In the genomic region with DNA sequence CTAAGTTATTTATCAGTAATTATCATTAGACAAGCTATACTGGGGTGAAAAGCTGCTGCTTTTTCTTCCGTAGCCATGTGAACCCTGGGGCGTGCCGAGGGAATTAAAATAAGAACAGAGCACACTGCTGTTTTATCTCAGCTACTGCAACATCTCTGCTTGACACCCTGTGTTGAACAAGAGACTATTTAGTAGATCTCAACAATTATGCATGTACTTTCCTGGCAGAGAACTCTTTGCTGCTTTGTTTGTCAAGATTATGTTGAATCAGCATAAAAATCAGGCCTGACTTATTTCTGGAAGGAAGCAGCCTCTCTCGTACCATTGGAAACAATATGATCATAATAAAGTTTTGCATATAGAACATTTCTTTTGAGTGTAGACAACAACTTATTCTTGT, we compare ENCODE assay signal across 1 cellular context.
A peak's percentile ranks its signal among the peaks of the same experiment; 100 is the strongest.
TF ChIP-seq lines count a peak whose summit lies in the region.

No MANE protein-coding gene starts in this region.

TF ChIP-seq in H1, 55 proteins besides CTCF, POLR2A, EP300 and RAD21 (continued from another document):
- TF ChIP-seq, protein P1, sequence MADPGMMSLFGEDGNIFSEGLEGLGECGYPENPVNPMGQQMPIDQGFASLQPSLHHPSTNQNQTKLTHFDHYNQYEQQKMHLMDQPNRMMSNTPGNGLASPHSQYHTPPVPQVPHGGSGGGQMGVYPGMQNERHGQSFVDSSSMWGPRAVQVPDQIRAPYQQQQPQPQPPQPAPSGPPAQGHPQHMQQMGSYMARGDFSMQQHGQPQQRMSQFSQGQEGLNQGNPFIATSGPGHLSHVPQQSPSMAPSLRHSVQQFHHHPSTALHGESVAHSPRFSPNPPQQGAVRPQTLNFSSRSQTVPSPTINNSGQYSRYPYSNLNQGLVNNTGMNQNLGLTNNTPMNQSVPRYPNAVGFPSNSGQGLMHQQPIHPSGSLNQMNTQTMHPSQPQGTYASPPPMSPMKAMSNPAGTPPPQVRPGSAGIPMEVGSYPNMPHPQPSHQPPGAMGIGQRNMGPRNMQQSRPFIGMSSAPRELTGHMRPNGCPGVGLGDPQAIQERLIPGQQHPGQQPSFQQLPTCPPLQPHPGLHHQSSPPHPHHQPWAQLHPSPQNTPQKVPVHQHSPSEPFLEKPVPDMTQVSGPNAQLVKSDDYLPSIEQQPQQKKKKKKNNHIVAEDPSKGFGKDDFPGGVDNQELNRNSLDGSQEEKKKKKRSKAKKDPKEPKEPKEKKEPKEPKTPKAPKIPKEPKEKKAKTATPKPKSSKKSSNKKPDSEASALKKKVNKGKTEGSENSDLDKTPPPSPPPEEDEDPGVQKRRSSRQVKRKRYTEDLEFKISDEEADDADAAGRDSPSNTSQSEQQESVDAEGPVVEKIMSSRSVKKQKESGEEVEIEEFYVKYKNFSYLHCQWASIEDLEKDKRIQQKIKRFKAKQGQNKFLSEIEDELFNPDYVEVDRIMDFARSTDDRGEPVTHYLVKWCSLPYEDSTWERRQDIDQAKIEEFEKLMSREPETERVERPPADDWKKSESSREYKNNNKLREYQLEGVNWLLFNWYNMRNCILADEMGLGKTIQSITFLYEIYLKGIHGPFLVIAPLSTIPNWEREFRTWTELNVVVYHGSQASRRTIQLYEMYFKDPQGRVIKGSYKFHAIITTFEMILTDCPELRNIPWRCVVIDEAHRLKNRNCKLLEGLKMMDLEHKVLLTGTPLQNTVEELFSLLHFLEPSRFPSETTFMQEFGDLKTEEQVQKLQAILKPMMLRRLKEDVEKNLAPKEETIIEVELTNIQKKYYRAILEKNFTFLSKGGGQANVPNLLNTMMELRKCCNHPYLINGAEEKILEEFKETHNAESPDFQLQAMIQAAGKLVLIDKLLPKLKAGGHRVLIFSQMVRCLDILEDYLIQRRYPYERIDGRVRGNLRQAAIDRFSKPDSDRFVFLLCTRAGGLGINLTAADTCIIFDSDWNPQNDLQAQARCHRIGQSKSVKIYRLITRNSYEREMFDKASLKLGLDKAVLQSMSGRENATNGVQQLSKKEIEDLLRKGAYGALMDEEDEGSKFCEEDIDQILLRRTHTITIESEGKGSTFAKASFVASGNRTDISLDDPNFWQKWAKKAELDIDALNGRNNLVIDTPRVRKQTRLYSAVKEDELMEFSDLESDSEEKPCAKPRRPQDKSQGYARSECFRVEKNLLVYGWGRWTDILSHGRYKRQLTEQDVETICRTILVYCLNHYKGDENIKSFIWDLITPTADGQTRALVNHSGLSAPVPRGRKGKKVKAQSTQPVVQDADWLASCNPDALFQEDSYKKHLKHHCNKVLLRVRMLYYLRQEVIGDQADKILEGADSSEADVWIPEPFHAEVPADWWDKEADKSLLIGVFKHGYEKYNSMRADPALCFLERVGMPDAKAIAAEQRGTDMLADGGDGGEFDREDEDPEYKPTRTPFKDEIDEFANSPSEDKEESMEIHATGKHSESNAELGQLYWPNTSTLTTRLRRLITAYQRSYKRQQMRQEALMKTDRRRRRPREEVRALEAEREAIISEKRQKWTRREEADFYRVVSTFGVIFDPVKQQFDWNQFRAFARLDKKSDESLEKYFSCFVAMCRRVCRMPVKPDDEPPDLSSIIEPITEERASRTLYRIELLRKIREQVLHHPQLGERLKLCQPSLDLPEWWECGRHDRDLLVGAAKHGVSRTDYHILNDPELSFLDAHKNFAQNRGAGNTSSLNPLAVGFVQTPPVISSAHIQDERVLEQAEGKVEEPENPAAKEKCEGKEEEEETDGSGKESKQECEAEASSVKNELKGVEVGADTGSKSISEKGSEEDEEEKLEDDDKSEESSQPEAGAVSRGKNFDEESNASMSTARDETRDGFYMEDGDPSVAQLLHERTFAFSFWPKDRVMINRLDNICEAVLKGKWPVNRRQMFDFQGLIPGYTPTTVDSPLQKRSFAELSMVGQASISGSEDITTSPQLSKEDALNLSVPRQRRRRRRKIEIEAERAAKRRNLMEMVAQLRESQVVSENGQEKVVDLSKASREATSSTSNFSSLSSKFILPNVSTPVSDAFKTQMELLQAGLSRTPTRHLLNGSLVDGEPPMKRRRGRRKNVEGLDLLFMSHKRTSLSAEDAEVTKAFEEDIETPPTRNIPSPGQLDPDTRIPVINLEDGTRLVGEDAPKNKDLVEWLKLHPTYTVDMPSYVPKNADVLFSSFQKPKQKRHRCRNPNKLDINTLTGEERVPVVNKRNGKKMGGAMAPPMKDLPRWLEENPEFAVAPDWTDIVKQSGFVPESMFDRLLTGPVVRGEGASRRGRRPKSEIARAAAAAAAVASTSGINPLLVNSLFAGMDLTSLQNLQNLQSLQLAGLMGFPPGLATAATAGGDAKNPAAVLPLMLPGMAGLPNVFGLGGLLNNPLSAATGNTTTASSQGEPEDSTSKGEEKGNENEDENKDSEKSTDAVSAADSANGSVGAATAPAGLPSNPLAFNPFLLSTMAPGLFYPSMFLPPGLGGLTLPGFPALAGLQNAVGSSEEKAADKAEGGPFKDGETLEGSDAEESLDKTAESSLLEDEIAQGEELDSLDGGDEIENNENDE (IDR thresholded peaks at IDR 0.05; ENCODE audit: insufficient replicate concordance, low read length): peak; percentile 58
- TF ChIP-seq CHD1 (IDR thresholded peaks at IDR 0.05; ENCODE audit: low read depth, low read length): no peak
- TF ChIP-seq MAFK (IDR thresholded peaks at IDR 0.05; ENCODE audit: low read depth, low read length): peak; percentile 91
TF ChIP-seq in H1: peak in this region for 2.
